In genomic region chr19:40464059-40465024, GRCh38 we compare ENCODE assay signal across 8 cellular contexts. TPM values are rescaled to one million over a fixed set of nuclear protein-coding genes. Genes with fewer than 3 reads are reported as not detected.
DNase-seq lines count a peak whose midpoint lies in the region; ATAC-seq and TF ChIP-seq lines count a peak whose summit lies in the region.

No MANE protein-coding gene starts in this region.

- H3K27ac ChIP-seq in PC-3 (ENCODE audit: low read length): peak overlapping the region; percentile 70
- H3K27ac ChIP-seq in naive thymus-derived CD4-positive, alpha-beta T cell (ENCODE audit: low read depth, low read length): peak overlapping the region; percentile 66

- peak; percentile 64 for TF ChIP-seq CTCF in PC-3 (conservative IDR thresholded peaks at IDR 0.05; ENCODE audit: low read depth, low read length)

- no peak for TF ChIP-seq EP300 in Ishikawa (IDR thresholded peaks at IDR 0.05; ENCODE audit: borderline replicate concordance)

- peak overlapping the region; percentile 91 for H3K4me2 ChIP-seq in PC-3 (ENCODE audit: low read length)

- no peaks in the 10 kb centered on the region for H3F3A ChIP-seq in PC-3 (ENCODE audit: low read length, unreplicated experiment)

- H3K79me2 ChIP-seq in PC-3 (ENCODE audit: low read length): peaks cover 20% of the 10 kb centered on the region

- peaks cover 18 to 27% (median 25%) of the 10 kb centered on the region in 7 donors for H3K4me1 Mint-ChIP-seq in naive thymus-derived CD4-positive, alpha-beta T cell
- peaks cover 29 to 45% of the 10 kb centered on the region in 2 donors for H3K4me1 Mint-ChIP-seq in stimulated activated naive B cell treated with anti-CD40 and anti-IgM and Interleukin-4, amounts not matched to agents 10 μg/mL and 1 μg/mL and 100 μg/mL, for 72 hours

- H3K9ac ChIP-seq in PC-3 (ENCODE audit: low read length): peak overlapping the region; percentile 76

- H3K9me3 Mint-ChIP-seq in naive thymus-derived CD4-positive, alpha-beta T cell: peaks cover 0 to 2% (median 0%) of the 10 kb centered on the region in 11 donors
- no peaks in the 10 kb centered on the region for H3K9me3 Mint-ChIP-seq in stimulated activated naive B cell treated with anti-CD40 and anti-IgM and Interleukin-4, amounts not matched to agents 10 μg/mL and 1 μg/mL and 100 μg/mL, for 72 hours

- H3K36me3 ChIP-seq in PC-3 (ENCODE audit: low read depth, low read length): no peaks in the 10 kb centered on the region
- H3K36me3 ChIP-seq in naive thymus-derived CD4-positive, alpha-beta T cell (ENCODE audit: control insufficient read depth in 2 of 3, insufficient read depth in 3 of 3, low read length in 3 of 3): no peaks in the 10 kb centered on the region

- peak; percentile 78 for TF ChIP-seq RAD21 in Ishikawa (IDR thresholded peaks at IDR 0.05; ENCODE audit: low read depth)

- in situ Hi-C loops in Caki2 (cut with HindIII; ENCODE audit: low pct_unique_long_range_greater_than_20kb, low sequenced_read_pairs): no loop called here

- intact Hi-C loops in PC-3 (cut with micrococcal nuclease): loop anchor here (2.0 to 5.0 kb wide), 2 partner anchors 58 to 134 kb away; no protein-coding TSS in a partner anchor
- intact Hi-C loops in naive thymus-derived CD4-positive, alpha-beta T cell (cut with micrococcal nuclease): loop anchor here (1.0 to 10.0 kb wide), 17 partner anchors 20 to 1818 kb away; partner anchors contain the start of genes COQ8B (in 2 of the 2), ITPKC (in 2 of the 2), SERTAD3 (in 2 of the 2) and ACTMAP (in 1 of the 2)

- peak; percentile 92 for DNase-seq in Caki2 (ENCODE audit: low read depth)
- DNase-seq in PC-3: peak; percentile 94
- DNase-seq in activated T-helper 1 cell treated with Interleukin-2 at 50 U/mL for 16 hours (ENCODE audit: low read depth): peak; percentile 51
- peak; percentile 82 for DNase-seq in fibroblast of gingiva (ENCODE audit: low read depth)
- peak; percentile 43 to 76 (median 57) for DNase-seq in naive thymus-derived CD4-positive, alpha-beta T cell
- peak; percentile 51 for DNase-seq in stimulated activated naive B cell treated with anti-CD40 and anti-IgM and Interleukin-4, amounts not matched to agents 10 μg/mL and 1 μg/mL and 100 μg/mL, for 72 hours

- ATAC-seq in PC-3 (peak; percentile 19), HG03139 (IDR thresholded peaks at IDR 0.05; ENCODE audit: unreplicated experiment) (no peak)
- ATAC-seq in naive thymus-derived CD4-positive, alpha-beta T cell: no peak
- ATAC-seq in stimulated activated naive B cell treated with anti-CD40 and anti-IgM and Interleukin-4, amounts not matched to agents 10 μg/mL and 1 μg/mL and 100 μg/mL, for 72 hours (replicated peaks): no peak

- H3K27me3 ChIP-seq in PC-3 (ENCODE audit: low read length): no peaks in the 10 kb centered on the region
- H3K27me3 ChIP-seq in naive thymus-derived CD4-positive, alpha-beta T cell (ENCODE audit: control insufficient read depth in 2 of 2, insufficient read depth in 2 of 2, low read length in 2 of 2): peaks cover 3 to 4% of the 10 kb centered on the region in 2 donors

- peak overlapping the region in 5 of 9 donors; percentile 28 to 94 (median 84) for H3K27ac Mint-ChIP-seq in naive thymus-derived CD4-positive, alpha-beta T cell
- H3K27ac Mint-ChIP-seq in stimulated activated naive B cell treated with anti-CD40 and anti-IgM and Interleukin-4, amounts not matched to agents 10 μg/mL and 1 μg/mL and 100 μg/mL, for 72 hours: no peak overlapping the region

- H2AFZ ChIP-seq in PC-3 (ENCODE audit: low read length): no peak overlapping the region

- H3K4me3 ChIP-seq in PC-3 (ENCODE audit: low read length): peak overlapping the region; percentile 89
- peak overlapping the region; percentile 44 for H3K4me3 ChIP-seq in naive thymus-derived CD4-positive, alpha-beta T cell (ENCODE audit: low read length)

- BruUV-seq in PC-3 (replicated peaks; lab: Mats Ljungman, UMichigan): no TSS peak

- H3K4me3 Mint-ChIP-seq in naive thymus-derived CD4-positive, alpha-beta T cell: peak overlapping the region in 9 of 10 donors; percentile 83 to 95 (median 87)
- H3K4me3 Mint-ChIP-seq in stimulated activated naive B cell treated with anti-CD40 and anti-IgM and Interleukin-4, amounts not matched to agents 10 μg/mL and 1 μg/mL and 100 μg/mL, for 72 hours: peak overlapping the region; percentile 82 to 97

- peaks cover 20% of the 10 kb centered on the region for H3K4me1 ChIP-seq in PC-3 (ENCODE audit: insufficient read depth, low read length)
- H3K4me1 ChIP-seq in naive thymus-derived CD4-positive, alpha-beta T cell (ENCODE audit: control insufficient read depth in 2 of 2, insufficient read depth in 2 of 2, low read length in 2 of 2): peaks cover 0 to 7% of the 10 kb centered on the region in 2 donors

- POLR2A ChIA-PET in PC-3 (lab: Charles Lee; ENCODE audit: unreplicated experiment): interaction anchor here (0.7 kb wide), 2 partner anchors 37 to 44 kb away, joined by 4 to 10 read pairs; no protein-coding TSS in a partner anchor
- POLR2A ChIA-PET in naive thymus-derived CD4-positive, alpha-beta T cell (lab: Charles Lee): interaction anchor here (0.6 to 4.5 kb wide), 9 partner anchors 11 to 171 kb away, joined by 3 to 47 read pairs (median 4); partner anchors contain the start of genes SERTAD1 and SERTAD3

- peaks cover 0 to 6% (median 0%) of the 10 kb centered on the region in 5 donors for H3K36me3 Mint-ChIP-seq in naive thymus-derived CD4-positive, alpha-beta T cell
- H3K36me3 Mint-ChIP-seq in stimulated activated naive B cell treated with anti-CD40 and anti-IgM and Interleukin-4, amounts not matched to agents 10 μg/mL and 1 μg/mL and 100 μg/mL, for 72 hours: peaks cover 6 to 7% of the 10 kb centered on the region in 2 donors

- CTCF ChIA-PET in PC-3 (lab: Charles Lee): interaction anchor here (0.5 to 2.6 kb wide), 13 partner anchors 13 to 170 kb away, joined by 3 to 18 read pairs (median 4); partner anchors contain the start of gene LTBP4
- CTCF ChIA-PET in naive thymus-derived CD4-positive, alpha-beta T cell (lab: Charles Lee): interaction anchor here (0.5 to 5.7 kb wide), 18 partner anchors 11 to 1095 kb away, joined by 3 to 33 read pairs (median 4); no protein-coding TSS in a partner anchor

- no peaks in the 10 kb centered on the region for H3K9me3 ChIP-seq in PC-3 (ENCODE audit: low read length)
- H3K9me3 ChIP-seq in naive thymus-derived CD4-positive, alpha-beta T cell (ENCODE audit: control insufficient read depth in 2 of 3, low read length in 3 of 3): no peaks in the 10 kb centered on the region

- H4K20me1 ChIP-seq in PC-3 (ENCODE audit: low read length): no peaks in the 10 kb centered on the region

- peaks cover 6 to 28% (median 7%) of the 10 kb centered on the region in 5 donors for H3K27me3 Mint-ChIP-seq in naive thymus-derived CD4-positive, alpha-beta T cell
- H3K27me3 Mint-ChIP-seq in stimulated activated naive B cell treated with anti-CD40 and anti-IgM and Interleukin-4, amounts not matched to agents 10 μg/mL and 1 μg/mL and 100 μg/mL, for 72 hours: peaks cover 16 to 19% of the 10 kb centered on the region in 2 donors

- H3K9me2 ChIP-seq in PC-3 (replicated peaks; ENCODE audit: low read length): no peaks in the 10 kb centered on the region

TF ChIP-seq in Ishikawa, 13 proteins besides CTCF, POLR2A, EP300 and RAD21 (continues in another document):
- peak; percentile 13; the same call in 1 of the 2 replicates for TF ChIP-seq MAX (IDR thresholded peaks at IDR 0.05)
- no peak for TF ChIP-seq CREB1 (IDR thresholded peaks at IDR 0.05; ENCODE audit: low read depth)

RNA-seq across cellular contexts. Expression of gene BLVRB, which starts 1.2 kb away (rescaled TPM):
- total RNA-seq in Caki2 (2014; rRNA removed; shearing (Covaris generic); ENCODE audit: low replicate concordance): 649 and 783 TPM in 2 replicates
- 196 and 246 TPM in 2 replicates for total RNA-seq in PC-3 (2014; rRNA removed)
- 10 to 100 TPM; 11.0 to 42.2 (median 13.3) TPM for total RNA-seq in naive thymus-derived CD4-positive, alpha-beta T cell
- polyA plus RNA-seq in naive thymus-derived CD4-positive, alpha-beta T cell: 10 to 100 TPM; 27.6 TPM

RNA-seq across cellular contexts. Expression of gene SPTBN4, which starts 2.5 kb away (rescaled TPM):
- 4.2 and 6.3 TPM in 2 replicates for total RNA-seq in Caki2 (2014; rRNA removed; shearing (Covaris generic); ENCODE audit: low replicate concordance)
- total RNA-seq in PC-3 (2014; rRNA removed): 0.81 and 1.9 TPM in 2 replicates
- 1 to 10 TPM in 1 of 5 experiments, under 1 TPM in 4; 0.27 to 1.5 (median 0.80) TPM for total RNA-seq in naive thymus-derived CD4-positive, alpha-beta T cell
- polyA plus RNA-seq in naive thymus-derived CD4-positive, alpha-beta T cell: under 1 TPM in 1 of 2 donors, not detected in 1; 0.20 TPM

RNA-seq across cellular contexts. Expression of gene SERTAD3, which starts 20.2 kb away (rescaled TPM):
- 68.2 and 68.5 TPM in 2 replicates for total RNA-seq in Caki2 (2014; rRNA removed; shearing (Covaris generic); ENCODE audit: low replicate concordance)
- total RNA-seq in PC-3 (2014; rRNA removed): 7.9 and 12.9 TPM in 2 replicates
- total RNA-seq in naive thymus-derived CD4-positive, alpha-beta T cell: 10 to 100 TPM; 15.2 to 44.1 (median 17.8) TPM
- 1 to 10 TPM; 2.7 to 4.4 TPM for polyA plus RNA-seq in naive thymus-derived CD4-positive, alpha-beta T cell

RNA-seq across cellular contexts. Expression of gene SERTAD1, which starts 38.5 kb away (rescaled TPM):
- total RNA-seq in Caki2 (2014; rRNA removed; shearing (Covaris generic); ENCODE audit: low replicate concordance): 31.7 and 35.5 TPM in 2 replicates
- 16.1 and 16.8 TPM in 2 replicates for total RNA-seq in PC-3 (2014; rRNA removed)
- 10 to 100 TPM in 4 of 5 experiments, 1 to 10 TPM in 1; 8.1 to 30.9 (median 13.5) TPM for total RNA-seq in naive thymus-derived CD4-positive, alpha-beta T cell
- polyA plus RNA-seq in naive thymus-derived CD4-positive, alpha-beta T cell: 1 to 10 TPM; 3.3 to 6.9 TPM

RNA-seq across cellular contexts. Expression of gene PRX, which starts 51.2 kb away (rescaled TPM):
- 4.4 and 5.3 TPM in 2 replicates for total RNA-seq in Caki2 (2014; rRNA removed; shearing (Covaris generic); ENCODE audit: low replicate concordance)
- total RNA-seq in PC-3 (2014; rRNA removed): 2.2 and 2.7 TPM in 2 replicates
- 1 to 10 TPM in 4 of 5 experiments, under 1 TPM in 1; 0.85 to 4.0 (median 2.6) TPM for total RNA-seq in naive thymus-derived CD4-positive, alpha-beta T cell
- under 1 TPM; 0.14 to 0.60 TPM for polyA plus RNA-seq in naive thymus-derived CD4-positive, alpha-beta T cell
